22 cellular contexts compared by ENCODE assay signal in the genomic region with DNA sequence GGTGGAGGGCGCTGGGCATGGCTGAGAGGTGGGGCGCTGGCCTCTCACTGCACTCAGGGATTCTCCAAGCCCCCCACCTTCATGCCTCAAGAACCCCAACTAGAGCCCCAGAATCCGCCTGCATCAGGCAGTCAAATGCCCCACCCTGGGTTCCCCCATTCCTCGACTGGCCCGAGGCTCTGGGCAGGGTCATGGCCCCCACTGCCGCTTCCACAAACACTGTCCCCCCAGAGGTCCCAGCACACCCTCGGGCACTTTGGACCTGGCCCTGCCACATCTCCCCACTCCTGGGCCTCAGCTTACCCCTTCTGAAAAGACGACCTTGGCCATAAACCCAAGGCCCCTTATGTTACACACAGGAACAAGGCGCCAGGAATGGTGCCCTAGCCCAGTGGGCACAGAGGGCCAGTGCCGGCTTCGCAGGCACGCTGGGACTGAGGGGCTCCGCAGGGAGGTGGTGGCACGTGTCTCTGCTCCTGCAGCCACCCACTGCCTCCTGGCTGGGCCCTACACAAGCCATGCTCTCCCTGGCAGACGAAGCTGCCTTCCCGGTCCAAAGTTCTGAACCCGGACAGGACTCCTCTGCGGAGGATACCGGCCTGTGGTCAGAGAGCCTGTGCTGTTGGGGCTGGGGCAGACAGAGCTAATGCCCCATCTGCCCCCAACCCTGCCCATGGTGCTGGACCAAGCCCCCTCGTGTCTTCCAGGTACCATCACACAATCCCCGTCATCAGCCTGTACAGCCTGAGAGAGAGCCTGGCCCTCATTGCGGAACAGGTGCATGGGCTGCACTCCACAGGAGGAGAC. TPM values are rescaled to one million over a fixed set of nuclear protein-coding genes. Genes with fewer than 3 reads are reported as not detected.
"Had no signal": no experiment of that assay in that cellular context is flagged by ENCODE, and none has a peak within 500 bp of the region (broad histone marks: within the 10 kb centered on the region; RNA-seq: fewer than 3 reads in every experiment).

No MANE protein-coding gene starts in this region.

- H3K27me3 Mint-ChIP-seq: activated CD4-positive, alpha-beta T cell treated with anti-CD3 and anti-CD28 coated beads for 36 hours; activated naive CD8-positive, alpha-beta T cell; dendritic cell treated with granulocyte-macrophage colony-stimulating factor and Interleukin-4, amounts not matched to agents 40 ng/mL and 50 ng/mL, for 4 days; stimulated activated naive CD8-positive, alpha-beta T cell treated with anti-CD3 and anti-CD28 coated beads, Interleukin-15, amount 100 ng/mL, for 72 hours; T-helper 17 cell had no signal

- H3K4me1 Mint-ChIP-seq: activated CD4-positive, alpha-beta T cell treated with anti-CD3 and anti-CD28 coated beads for 36 hours; nephron progenitor cell; stimulated activated naive CD8-positive, alpha-beta T cell treated with anti-CD3 and anti-CD28 coated beads, Interleukin-15, amount 100 ng/mL, for 72 hours had no signal

- H3K27me3 ChIP-seq: esophagus squamous epithelium, right atrium auricular region, suprapubic skin, transverse colon had no signal

- ATAC-seq: activated CD4-positive, alpha-beta T cell treated with anti-CD3 and anti-CD28 coated beads for 36 hours; stimulated activated naive CD8-positive, alpha-beta T cell treated with anti-CD3 and anti-CD28 coated beads, Interleukin-15, amount 100 ng/mL, for 72 hours; T-helper 17 cell had no signal

- H3K4me1 ChIP-seq: esophagus squamous epithelium, prostate gland, right atrium auricular region, suprapubic skin had no signal

- DNase-seq: activated CD4-positive, alpha-beta T cell treated with anti-CD3 and anti-CD28 coated beads for 36 hours; activated CD4-positive, alpha-beta T cell treated with anti-CD3 and anti-CD28 coated beads, Interleukin-2, amount 50 U/mL, for 48 hours; effector memory CD4-positive, alpha-beta T cell; esophagus squamous epithelium; hippocampal formation; mammary epithelial cell; midbrain; nephron progenitor cell; occipital lobe; stimulated activated CD4-positive, alpha-beta T cell treated with anti-CD3 and anti-CD28 coated beads, Interleukin-4, amount 100 ng/mL, for 1 hour; stimulated activated naive CD8-positive, alpha-beta T cell treated with anti-CD3 and anti-CD28 coated beads, Interleukin-15, amount 100 ng/mL, for 72 hours had no signal

- H3K9me3 ChIP-seq: esophagus squamous epithelium, prostate gland, right atrium auricular region, suprapubic skin, transverse colon had no signal

- H3K27ac ChIP-seq: esophagus squamous epithelium, prostate gland, right atrium auricular region, skin epidermis, suprapubic skin had no signal

- H3K36me3 Mint-ChIP-seq: activated naive CD8-positive, alpha-beta T cell had no signal

- H3K27ac Mint-ChIP-seq: activated CD4-positive, alpha-beta T cell treated with anti-CD3 and anti-CD28 coated beads for 36 hours; activated naive CD8-positive, alpha-beta T cell; dendritic cell treated with granulocyte-macrophage colony-stimulating factor and Interleukin-4, amounts not matched to agents 40 ng/mL and 50 ng/mL, for 4 days; nephron progenitor cell; T-helper 17 cell had no signal

- FAIRE-seq: bronchial epithelial cell, islet of Langerhans had no signal

- H3K9me3 Mint-ChIP-seq: dendritic cell treated with granulocyte-macrophage colony-stimulating factor and Interleukin-4, amounts not matched to agents 40 ng/mL and 50 ng/mL, for 4 days; nephron progenitor cell; stimulated activated naive CD8-positive, alpha-beta T cell treated with anti-CD3 and anti-CD28 coated beads, Interleukin-15, amount 100 ng/mL, for 72 hours had no signal

- H3K36me3 ChIP-seq: esophagus squamous epithelium, prostate gland, right atrium auricular region, suprapubic skin, transverse colon had no signal

- H3K4me3 Mint-ChIP-seq: activated CD4-positive, alpha-beta T cell treated with anti-CD3 and anti-CD28 coated beads for 36 hours; activated naive CD8-positive, alpha-beta T cell; dendritic cell treated with granulocyte-macrophage colony-stimulating factor and Interleukin-4, amounts not matched to agents 40 ng/mL and 50 ng/mL, for 4 days; nephron progenitor cell; stimulated activated naive CD8-positive, alpha-beta T cell treated with anti-CD3 and anti-CD28 coated beads, Interleukin-15, amount 100 ng/mL, for 72 hours; T-helper 17 cell had no signal

- H3K4me3 ChIP-seq: esophagus squamous epithelium, prostate gland, right atrium auricular region, skin epidermis, suprapubic skin, transverse colon had no signal

RNA-seq across cellular contexts. Expression of a gene that starts 6.8 kb away (rescaled TPM):
- total RNA-seq: activated CD4-positive, alpha-beta T cell treated with anti-CD3 and anti-CD28 coated beads for 36 hours; bronchial epithelial cell; cerebellum; esophagus squamous epithelium; mammary epithelial cell; occipital lobe; prostate gland; right atrium auricular region; T-helper 17 cell had no signal
- polyA plus RNA-seq: mammary epithelial cell had no signal

RNA-seq across cellular contexts. Expression of a gene that starts 20.5 kb away (rescaled TPM):
- total RNA-seq: activated CD4-positive, alpha-beta T cell treated with anti-CD3 and anti-CD28 coated beads for 36 hours; cerebellum; occipital lobe; T-helper 17 cell had no signal

RNA-seq across cellular contexts. Expression of a gene that starts 30.7 kb away (rescaled TPM):
- total RNA-seq: activated CD4-positive, alpha-beta T cell treated with anti-CD3 and anti-CD28 coated beads for 36 hours; bronchial epithelial cell; cerebellum; esophagus squamous epithelium; mammary epithelial cell; right atrium auricular region; suprapubic skin; T-helper 17 cell; transverse colon had no signal
- polyA plus RNA-seq: mammary epithelial cell had no signal

RNA-seq across cellular contexts. Expression of a gene that starts 55.4 kb away (rescaled TPM):
- total RNA-seq: bronchial epithelial cell had no signal
- polyA plus RNA-seq: mammary epithelial cell had no signal
